ENCODE assay signal across 12 cellular contexts in the genomic region with DNA sequence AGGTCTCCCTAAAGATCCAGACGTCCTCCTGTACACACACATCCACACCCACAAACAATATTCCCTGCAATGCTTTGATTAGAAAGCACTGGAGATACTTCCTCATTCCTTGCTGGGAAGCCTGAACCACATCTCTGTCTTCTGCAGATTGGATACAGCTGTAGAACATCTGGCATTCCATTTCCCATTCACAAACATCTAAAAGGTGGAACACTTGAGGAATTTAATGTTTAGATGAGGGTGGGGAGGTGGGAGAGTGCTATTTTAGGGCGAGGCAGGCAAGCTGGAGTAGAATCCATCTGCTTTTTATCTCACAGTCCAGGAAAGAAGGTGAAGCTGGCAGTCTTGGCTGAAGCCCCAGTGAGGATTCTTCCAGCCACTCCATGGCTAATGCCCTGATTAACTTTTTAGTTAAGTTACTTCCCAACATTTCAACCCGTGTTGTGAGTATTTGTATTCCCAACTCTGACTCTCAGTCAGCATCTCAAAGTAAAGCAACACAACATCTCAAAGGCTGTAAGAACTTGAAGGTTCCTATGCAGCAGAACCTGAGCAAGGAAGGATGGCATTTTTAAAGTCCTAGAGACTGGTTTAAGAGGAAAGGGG. TPM values are rescaled to one million over a fixed set of nuclear protein-coding genes. Genes with fewer than 3 reads are reported as not detected.
DNase-seq lines count a peak whose midpoint lies in the region; ATAC-seq and TF ChIP-seq lines count a peak whose summit lies in the region.
"Had no signal": no experiment of that assay in that cellular context is flagged by ENCODE, and none has a peak within 500 bp of the region (broad histone marks: within the 10 kb centered on the region; RNA-seq: fewer than 3 reads in every experiment).

No MANE protein-coding gene starts in this region.

- WGBS in spleen, 5 donors: 52 to 77% (median 64%) methylated on average over 3 of the region's 3 CpGs

- no peak for ATAC-seq in GM19452 (IDR thresholded peaks at IDR 0.05; ENCODE audit: unreplicated experiment)
- ATAC-seq: natural killer cell had no signal

- H3K36me3 ChIP-seq in right atrium auricular region (no peaks in the 10 kb centered on the region), spleen (no peaks in the 10 kb centered on the region)

- intact Hi-C loops in spleen (cut with DNase I; ENCODE audit: low total_unique reads): loop anchor here (10.0 kb wide), 1 partner anchor 51 kb away; no protein-coding TSS in a partner anchor

- H3K27ac ChIP-seq in right atrium auricular region: peak overlapping the region; percentile 75 to 81
- peak overlapping the region in 5 of 8 donors; percentile 0 to 70 (median 29) for H3K27ac ChIP-seq in spleen

- H3K4me3 ChIP-seq in right atrium auricular region (no peak overlapping the region), spleen (no peak overlapping the region)

- H3K4me1 ChIP-seq in right atrium auricular region: peaks cover 0 to 85% of the 10 kb centered on the region in 2 donors
- H3K4me1 ChIP-seq in spleen: peaks cover 0 to 68% (median 30%) of the 10 kb centered on the region in 6 donors

- TF ChIP-seq POLR2A in spleen (IDR thresholded peaks at IDR 0.05): no peak

- no peaks in the 10 kb centered on the region for H3K27me3 ChIP-seq in right atrium auricular region
- no peaks in the 10 kb centered on the region for H3K27me3 ChIP-seq in spleen (replicated peaks in 1 of 7)

- no peak for TF ChIP-seq CTCF in right atrium auricular region (IDR thresholded peaks at IDR 0.05)
- no peak for TF ChIP-seq CTCF in spleen (IDR thresholded peaks at IDR 0.05 in 8 of 11, conservative IDR thresholded peaks at IDR 0.05 in 3 of 11)

- peak; percentile 82 for DNase-seq in EH (ENCODE audit: low read depth)
- peak; percentile 80 for DNase-seq in SW480 (ENCODE audit: low spot score)
- no peak for DNase-seq in right atrium auricular region (ENCODE audit: low spot score)
- DNase-seq in spleen: no peak
- DNase-seq in NCI-H128 (lab: John Stamatoyannopoulos, UW; ENCODE audit: unreplicated experiment): no peak
- no peak for DNase-seq in activated naive CD4-positive, alpha-beta T cell (lab: John Stamatoyannopoulos, UW)
- DNase-seq in activated naive CD4-positive, alpha-beta T cell treated with anti-CD3 and anti-CD28 coated beads, Interleukin-2, amount 50 U/mL, for 16 hours: no peak
- DNase-seq: activated CD8-positive, alpha-beta memory T cell treated with anti-CD3 and anti-CD28 coated beads for 24 hours; DMS153; natural killer cell; NCI-H446 had no signal

- H3K9me3 ChIP-seq in right atrium auricular region (no peaks in the 10 kb centered on the region), spleen (peaks cover 0 to 3% (median 0%) of the 10 kb centered on the region in 8 donors)

RNA-seq across cellular contexts. Expression of gene CYTH3, which starts 46.1 kb away (rescaled TPM):
- total RNA-seq in right atrium auricular region: 10 to 100 TPM; 27.2 to 34.0 TPM
- 10 to 100 TPM in 6 of 7 donors, 1 to 10 TPM in 1; 9.6 to 28.1 (median 21.0) TPM for total RNA-seq in spleen
- polyA plus RNA-seq in spleen: 1 to 10 TPM; 2.5 to 4.8 (median 3.5) TPM

Comparison
In these comparisons a context has a peak if more than half of its experiments do, and no peak if none do; other contexts are left out.
1. DNase-seq: peak in EH (single experiment) and SW480 (single experiment); none in right atrium auricular region (single experiment), spleen (single experiment), NCI-H128 (single experiment), activated naive CD4-positive, alpha-beta T cell (0 of 4) and activated naive CD4-positive, alpha-beta T cell treated with anti-CD3 and anti-CD28 coated beads, Interleukin-2, amount 50 U/mL, for 16 hours (single experiment).